24 cellular contexts compared by ENCODE assay signal in genomic region chr14:44490966-44491365, GRCh38. TPM values are rescaled to one million over a fixed set of nuclear protein-coding genes. Genes with fewer than 3 reads are reported as not detected.
"Had no signal": no experiment of that assay in that cellular context is flagged by ENCODE, and none has a peak within 500 bp of the region (broad histone marks: within the 10 kb centered on the region; RNA-seq: fewer than 3 reads in every experiment).

No MANE protein-coding gene starts in this region.

- H3K27me3 Mint-ChIP-seq: T-cell had no signal

- H3K4me1 Mint-ChIP-seq: T-cell had no signal

- H3K4me3 ChIP-seq: SJSA1 had no signal

- DNase-seq: KBM-7, NCI-H1092, NCI-H1105 treated with DMSO at 0.1 percent for 48 hours, NCI-H1436, NCI-H187, NCI-H2029, NCI-H2081 treated with DMSO at 0.1 percent for 48 hours, NCI-H2171, NCI-H226, NCI-H510A, NCI-H524 treated with DMSO at 0.1 percent for 48 hours, NCI-H69, NCI-H774, SHP77 treated with DMSO at 0.1 percent for 48 hours, SK-N-SH, SW 1271, T-cell had no signal

- H3K27ac ChIP-seq: HL-60, SJSA1 had no signal

- H3K27ac Mint-ChIP-seq: T-cell had no signal

- H3K9me3 ChIP-seq: SJSA1, SK-N-SH had no signal

- H3K36me3 Mint-ChIP-seq: T-cell had no signal

- ATAC-seq: Panc1, Right ventricle myocardium inferior, T-cell had no signal

- H3K4me3 Mint-ChIP-seq: T-cell had no signal

- H3K27me3 ChIP-seq: SJSA1 had no signal

- H3K36me3 ChIP-seq: SJSA1 had no signal

RNA-seq across cellular contexts. Expression of gene FSCB, which starts 16.1 kb away (rescaled TPM):
- total RNA-seq: HT-29, LHCN-M2, MCF 10A, Right ventricle myocardium inferior, SJSA1, T-cell had no signal
- polyA plus RNA-seq: SK-N-SH had no signal
